ENCODE assay signal across 19 cellular contexts in the genomic region with DNA sequence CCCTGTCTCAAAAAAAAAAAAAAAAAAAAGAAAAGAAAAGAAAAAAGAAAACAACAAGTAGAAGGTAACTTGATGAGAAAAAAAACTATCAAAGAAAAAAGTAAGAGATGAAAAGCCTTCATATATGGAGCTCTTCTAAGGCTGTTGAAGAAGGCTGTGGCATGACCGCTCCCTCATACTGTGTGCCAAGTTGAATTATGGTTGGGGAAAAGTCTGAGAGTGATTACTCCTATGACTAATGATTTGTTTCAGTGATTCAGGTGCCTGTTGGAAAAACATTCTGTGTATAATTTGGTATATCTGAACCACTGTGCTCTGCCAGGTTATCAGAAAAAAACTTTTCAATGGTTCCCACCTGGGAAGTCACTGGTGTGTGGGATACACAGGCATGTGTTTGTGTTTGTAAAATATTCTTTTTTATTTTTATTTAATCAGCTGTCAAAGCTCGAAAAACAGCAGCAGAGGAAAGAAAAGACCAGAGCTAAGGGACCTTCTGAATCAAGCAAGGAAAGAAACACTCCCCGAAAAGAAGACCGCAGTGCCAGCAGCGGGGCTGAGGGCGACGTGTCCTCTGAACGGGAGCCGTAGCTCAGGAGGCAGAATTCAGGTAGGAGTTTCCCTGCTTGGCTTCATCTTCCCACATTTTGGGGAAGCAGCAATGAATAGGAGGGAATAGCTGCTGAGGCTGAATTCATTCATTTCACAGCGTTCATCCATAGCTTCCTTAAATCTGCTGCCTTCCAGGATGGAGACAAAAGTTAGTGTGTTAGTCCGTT.
DNase-seq lines count a peak whose midpoint lies in the region; ATAC-seq and TF ChIP-seq lines count a peak whose summit lies in the region.
"Had no signal": no experiment of that assay in that cellular context is flagged by ENCODE, and none has a peak within 500 bp of the region (broad histone marks: within the 10 kb centered on the region; RNA-seq: fewer than 3 reads in every experiment).

No MANE protein-coding gene starts in this region.

- no peak overlapping the region for H3K27ac ChIP-seq in RWPE1
- H3K27ac ChIP-seq: C4-2B had no signal

- DNase-seq in HT1080 (ENCODE audit: low read depth) (peak; percentile 18), RWPE1 (ENCODE audit: low spot score) (peak; percentile 18), kidney tubule cell (ENCODE audit: low spot score) (peak; percentile 59), amygdala (lab: John Stamatoyannopoulos, UW) (no peak)
- no peak for DNase-seq in activated CD8-positive, alpha-beta memory T cell treated with anti-CD3 and anti-CD28 coated beads for 24 hours
- DNase-seq: ACHN, DMS 273 treated with DMSO at 0.1 percent for 48 hours, GDM1, KG1, NCI-H1048, NCI-H1436, NCI-H1930, NCI-H345, NCI-H524 treated with DMSO at 0.1 percent for 48 hours had no signal

- CTCF ChIA-PET in RWPE1 (lab: Yijun Ruan, JAX), result no interaction called here

- POLR2A ChIA-PET in RWPE1 (lab: Yijun Ruan, JAX; ENCODE audit: low non-redundant PET), result no interaction called here

- peak; percentile 56 for ATAC-seq in esophagus mucosa
- ATAC-seq in GM18520 (IDR thresholded peaks at IDR 0.05; ENCODE audit: unreplicated experiment), result no peak
- no peak for ATAC-seq in GM18907 (IDR thresholded peaks at IDR 0.05; ENCODE audit: unreplicated experiment)
- ATAC-seq: Right ventricle myocardium inferior had no signal

- no peak for TF ChIP-seq CTCF in RWPE1 (conservative IDR thresholded peaks at IDR 0.05; ENCODE audit: low read depth)

Comparison
In these comparisons a context has a peak if more than half of its experiments do, and no peak if none do; other contexts are left out.
1. DNase-seq: peak in HT1080 (single experiment), RWPE1 (single experiment) and kidney tubule cell (single experiment); none in amygdala (0 of 56) and activated CD8-positive, alpha-beta memory T cell treated with anti-CD3 and anti-CD28 coated beads for 24 hours (single experiment).